In the genomic region with DNA sequence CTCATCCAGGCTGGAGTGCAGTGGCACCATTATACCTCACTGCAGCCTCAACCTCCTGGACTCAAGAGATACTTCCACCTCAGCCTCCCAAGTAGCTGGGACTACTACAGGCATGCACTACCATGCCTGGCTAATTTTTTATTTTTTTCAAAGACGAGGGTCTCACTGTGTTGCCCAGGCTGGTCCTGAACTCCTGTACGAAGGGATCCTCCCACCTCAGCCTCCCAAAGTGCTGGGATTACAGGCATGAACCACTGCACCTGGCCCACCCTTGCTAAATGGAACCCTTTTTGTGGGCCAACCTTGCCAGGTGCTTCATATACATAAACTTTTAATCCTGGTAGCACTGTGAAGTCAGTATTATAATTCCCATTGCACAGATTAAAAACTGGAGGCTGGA, we compare ENCODE assay signal across 8 cellular contexts. TPM values are rescaled to one million over a fixed set of nuclear protein-coding genes. Genes with fewer than 3 reads are reported as not detected.
A peak's percentile ranks its signal among the peaks of the same experiment; 100 is the strongest.
DNase-seq lines count a peak whose midpoint lies in the region; ATAC-seq and TF ChIP-seq lines count a peak whose summit lies in the region.

No MANE protein-coding gene starts in this region.

- H3K36me3 Mint-ChIP-seq in CD8-positive, alpha-beta T cell = peaks cover 31% of the 10 kb centered on the region
- H3K36me3 Mint-ChIP-seq in endothelial cell (ENCODE audit: low read depth, unreplicated experiment) = peaks cover 14% of the 10 kb centered on the region

- H2AFZ ChIP-seq in OCI-LY7 (ENCODE audit: low read length) = no peak overlapping the region

- H3K4me1 ChIP-seq in CD8-positive, alpha-beta T cell (ENCODE audit: insufficient read depth, low read length) = peaks cover 20% of the 10 kb centered on the region
- H3K4me1 ChIP-seq in OCI-LY7 (ENCODE audit: insufficient read depth, low read length, poor library complexity, severe bottlenecking) (peaks cover 45% of the 10 kb centered on the region), ovary (ENCODE audit: insufficient read depth) (peaks cover 24% of the 10 kb centered on the region)

- no peak for TF ChIP-seq CTCF in CD8-positive, alpha-beta T cell (IDR thresholded peaks at IDR 0.05)
- TF ChIP-seq CTCF in OCI-LY7 (conservative IDR thresholded peaks at IDR 0.05; ENCODE audit: low read length) (no peak), endothelial cell (IDR thresholded peaks at IDR 0.05; ENCODE audit: unreplicated experiment) (no peak), ovary (IDR thresholded peaks at IDR 0.05) (no peak)

- peaks cover 17% of the 10 kb centered on the region; the same call in 1 of the 2 replicates for H3K79me2 ChIP-seq in OCI-LY7 (ENCODE audit: insufficient read depth, low read depth, low read length)

- H3K36me3 ChIP-seq in CD8-positive, alpha-beta T cell (ENCODE audit: insufficient read depth, low read length) = peaks cover 11% of the 10 kb centered on the region
- H3K36me3 ChIP-seq in OCI-LY7 (ENCODE audit: insufficient read depth, low read length) (peaks cover 46% of the 10 kb centered on the region), ovary (no peaks in the 10 kb centered on the region)

- no peaks in the 10 kb centered on the region for H3K27me3 ChIP-seq in CD8-positive, alpha-beta T cell (ENCODE audit: insufficient read depth, low read length)
- no peaks in the 10 kb centered on the region for H3K27me3 ChIP-seq in ovary

- H3K27me3 Mint-ChIP-seq in CD8-positive, alpha-beta T cell (ENCODE audit: low read depth) = no peaks in the 10 kb centered on the region
- H3K27me3 Mint-ChIP-seq in endothelial cell (ENCODE audit: unreplicated experiment) = peaks cover 2% of the 10 kb centered on the region

- 24 to 36% (median 32%) methylated on average over 2 of the region's 2 CpGs for WGBS in ovary, 3 donors

- CTCF ChIA-PET in CD8-positive, alpha-beta T cell (lab: Charles Lee) = interaction anchor here (2.4 kb wide), 1 partner anchor 9 kb away, joined by 9 read pairs; no protein-coding TSS in a partner anchor
- CTCF ChIA-PET in OCI-LY7 (lab: Charles Lee; ENCODE audit: unreplicated experiment) = no interaction called here

- POLR2A ChIA-PET in CD8-positive, alpha-beta T cell (lab: Charles Lee) = interaction anchor here (1.6 kb wide), 1 partner anchor 40 kb away, joined by 4 read pairs; no protein-coding TSS in a partner anchor
- POLR2A ChIA-PET in OCI-LY7 (lab: Charles Lee) = interaction anchor here (0.6 to 1.6 kb wide), 5 partner anchors 11 to 80 kb away, joined by 3 to 7 read pairs (median 4); no protein-coding TSS in a partner anchor

- TF ChIP-seq POLR2A in ovary (IDR thresholded peaks at IDR 0.05) = no peak

- ATAC-seq in CD8-positive, alpha-beta T cell = no peak
- ATAC-seq in GM18502 (IDR thresholded peaks at IDR 0.05; ENCODE audit: poor library complexity, unreplicated experiment) (no peak), HG02973 (IDR thresholded peaks at IDR 0.05; ENCODE audit: unreplicated experiment) (no peak)

- peak overlapping the region; percentile 57 for H3K27ac Mint-ChIP-seq in CD8-positive, alpha-beta T cell
- H3K27ac Mint-ChIP-seq in endothelial cell (ENCODE audit: unreplicated experiment) = peak overlapping the region; percentile 57

- BruUV-seq in OCI-LY7 (replicated peaks; lab: Mats Ljungman, UMichigan) = no TSS peak

- H3K4me2 ChIP-seq in OCI-LY7 (ENCODE audit: low read length) = peak overlapping the region; percentile 74

- no peak for DNase-seq in CD8-positive, alpha-beta T cell
- DNase-seq in OCI-LY7 (ENCODE audit: low spot score) (no peak), endothelial cell (ENCODE audit: low spot score) (no peak), ovary (no peak), NCI-H1694 (lab: John Stamatoyannopoulos, UW) (no peak), SIG-M5 treated with dmso at 0.1 percent for 504 hours (lab: John Stamatoyannopoulos, UW; ENCODE audit: unreplicated experiment) (no peak)

- H3K4me3 Mint-ChIP-seq in CD8-positive, alpha-beta T cell = peak overlapping the region; percentile 96
- H3K4me3 Mint-ChIP-seq in endothelial cell (ENCODE audit: unreplicated experiment) = peak overlapping the region; percentile 94

- peaks cover 28% of the 10 kb centered on the region for H3K4me1 Mint-ChIP-seq in CD8-positive, alpha-beta T cell (ENCODE audit: low read depth)
- H3K4me1 Mint-ChIP-seq in endothelial cell (ENCODE audit: unreplicated experiment) = peaks cover 14% of the 10 kb centered on the region

- H3K9me3 Mint-ChIP-seq in CD8-positive, alpha-beta T cell = no peaks in the 10 kb centered on the region
- no peaks in the 10 kb centered on the region for H3K9me3 Mint-ChIP-seq in endothelial cell (ENCODE audit: unreplicated experiment)

- intact Hi-C loops in CD8-positive, alpha-beta T cell (cut with DNase I, micrococcal nuclease) = loop anchor here (2.0 to 10.0 kb wide), 4 partner anchors 169 to 331 kb away; a partner anchor contains a TSS
- intact Hi-C loops in OCI-LY7 (cut with micrococcal nuclease; ENCODE audit: unreplicated experiment) (loop anchor here (2.0 to 10.0 kb wide), 2 partner anchors 41 to 659 kb away; a partner anchor contains a TSS), ovary (cut with DNase I) (no loop called here)

- no peaks in the 10 kb centered on the region for H3K9me3 ChIP-seq in CD8-positive, alpha-beta T cell (ENCODE audit: low read length)
- H3K9me3 ChIP-seq in OCI-LY7 (ENCODE audit: low read length) = no peaks in the 10 kb centered on the region
- no peaks in the 10 kb centered on the region for H3K9me3 ChIP-seq in ovary

- no peak overlapping the region for H3K27ac ChIP-seq in CD8-positive, alpha-beta T cell (ENCODE audit: low read depth, low read length)
- H3K27ac ChIP-seq in OCI-LY7 (ENCODE audit: low read depth, low read length, poor library complexity, severe bottlenecking) = no peak overlapping the region
- no peak overlapping the region for H3K27ac ChIP-seq in ovary

- H3K9me2 ChIP-seq in OCI-LY7 (ENCODE audit: insufficient read depth, low read length) = no peaks in the 10 kb centered on the region

- no peak for TF ChIP-seq EP300 in ovary (IDR thresholded peaks at IDR 0.05)

- H3K4me3 ChIP-seq in CD8-positive, alpha-beta T cell (ENCODE audit: low read depth, low read length) = peak overlapping the region; percentile 96
- H3K4me3 ChIP-seq in OCI-LY7 (ENCODE audit: low read depth, low read length, poor library complexity, severe bottlenecking) (peak overlapping the region; percentile 82), ovary (peak overlapping the region; percentile 90)

- no peaks in the 10 kb centered on the region for H4K20me1 ChIP-seq in OCI-LY7 (ENCODE audit: insufficient read depth, low read length)

RNA-seq across cellular contexts. Expression of a gene that starts 1.0 kb away (rescaled TPM):
- 10 to 100 TPM; 25.5 to 25.8 TPM for total RNA-seq in CD8-positive, alpha-beta T cell
- 135 and 148 TPM in 2 replicates for total RNA-seq in OCI-LY7 (2014; rRNA removed; shearing (Covaris generic))
- total RNA-seq in OCI-LY7 (2022) (105 and 106 TPM in 2 replicates), endothelial cell (ENCODE audit: unreplicated experiment) (81.5 TPM), ovary (100 to 1,000 TPM in 3 of 7 donors, 10 to 100 TPM in 4; 87.5 to 138 (median 91.3) TPM)
- 100 to 1,000 TPM in 1 of 2 donors, 10 to 100 TPM in 1; 93.2 to 104 TPM for polyA plus RNA-seq in ovary

RNA-seq across cellular contexts. Expression of a gene that starts 41.7 kb away (rescaled TPM):
- 10 to 100 TPM; 18.5 to 18.7 TPM for total RNA-seq in CD8-positive, alpha-beta T cell
- total RNA-seq in OCI-LY7 (2014; rRNA removed; shearing (Covaris generic)) = 27.9 and 31.9 TPM in 2 replicates
- total RNA-seq in OCI-LY7 (2022) = 20.2 and 23.9 TPM in 2 replicates
- total RNA-seq in endothelial cell (ENCODE audit: unreplicated experiment) = 9.0 TPM
- 10 to 100 TPM; 10.2 to 13.7 (median 11.8) TPM for total RNA-seq in ovary
- 10 to 100 TPM in 1 of 2 donors, 1 to 10 TPM in 1; 7.4 to 12.4 TPM for polyA plus RNA-seq in ovary

Comparison
In these comparisons a context has a peak if more than half of its experiments do, and no peak if none do; other contexts are left out.
1. intact Hi-C loops: an anchor here in CD8-positive, alpha-beta T cell (2.0 to 10.0 kb wide) and OCI-LY7 (2.0 to 10.0 kb wide); none called in ovary.